29 cellular contexts compared by ENCODE assay signal in the genomic region with DNA sequence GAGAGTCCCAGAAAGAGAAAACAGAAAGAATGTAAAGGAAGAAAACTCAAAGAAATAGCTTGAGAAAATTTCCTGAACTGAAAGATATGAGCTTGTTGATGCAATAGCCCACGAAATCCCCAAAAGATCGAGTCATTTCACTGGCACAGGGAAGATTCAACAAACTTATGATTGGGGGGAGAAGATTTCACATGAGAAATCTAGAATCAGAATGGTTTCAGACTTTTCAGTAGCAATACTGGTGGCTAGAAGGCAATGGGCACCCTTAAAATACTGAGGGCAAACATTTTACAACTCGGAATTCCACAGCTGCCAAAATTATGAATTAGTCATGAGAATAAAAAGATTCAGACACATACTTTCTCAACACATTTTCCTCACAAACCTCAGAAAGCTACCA. TPM values are rescaled to one million over a fixed set of nuclear protein-coding genes. Genes with fewer than 3 reads are reported as not detected.
DNase-seq lines count a peak whose midpoint lies in the region; ATAC-seq and TF ChIP-seq lines count a peak whose summit lies in the region.
"Had no signal": no experiment of that assay in that cellular context is flagged by ENCODE, and none has a peak within 500 bp of the region (broad histone marks: within the 10 kb centered on the region; RNA-seq: fewer than 3 reads in every experiment).

No MANE protein-coding gene starts in this region.

- peak overlapping the region; percentile 78 for H3K27ac Mint-ChIP-seq in Calu3 (ENCODE audit: unreplicated experiment)
- no peak overlapping the region for H3K27ac Mint-ChIP-seq in stimulated activated naive CD8-positive, alpha-beta T cell treated with anti-CD3 and anti-CD28 coated beads, Interleukin-15, amount 100 ng/mL, for 72 hours
- H3K27ac Mint-ChIP-seq: GM23338 had no signal

- H3K27ac ChIP-seq in mesenchymal stem cell (ENCODE audit: low read length, poor library complexity, severe bottlenecking) (no peak overlapping the region), gastrocnemius medialis (no peak overlapping the region)
- H3K27ac ChIP-seq: colonic mucosa, HL-60, SJSA1, stomach, tibial artery had no signal

- peaks cover 6% of the 10 kb centered on the region for H3K36me3 Mint-ChIP-seq in Calu3 (ENCODE audit: insufficient read depth, unreplicated experiment)
- H3K36me3 Mint-ChIP-seq: naive thymus-derived CD8-positive, alpha-beta T cell had no signal

- no peak for TF ChIP-seq POLR2A in gastrocnemius medialis (IDR thresholded peaks at IDR 0.05)

- no peak overlapping the region for H3K18ac ChIP-seq in mesenchymal stem cell (ENCODE audit: low read depth in 1 of 2, low read length in 2 of 2)

- no peak overlapping the region for H2BK12ac ChIP-seq in mesenchymal stem cell (ENCODE audit: low read length in 2 of 2)

- DNase-seq in Calu3, result no peak
- peak; percentile 73 for DNase-seq in NCI-H226
- DNase-seq in choroid plexus epithelial cell (ENCODE audit: low read depth), result peak; percentile 60
- DNase-seq in mesenchymal stem cell, result no peak
- no peak for DNase-seq in stimulated activated naive CD8-positive, alpha-beta T cell treated with anti-CD3 and anti-CD28 coated beads, Interleukin-15, amount 100 ng/mL, for 72 hours
- DNase-seq in HK-2 (ENCODE audit: unreplicated experiment), result no peak
- DNase-seq in gastrocnemius medialis, result no peak
- DNase-seq: ACHN; activated CD4-positive, alpha-beta T cell treated with anti-CD3 and anti-CD28 coated beads, Interleukin-2, amount 50 U/mL, for 1 hour; activated T-cell treated with anti-CD3 and anti-CD28 coated beads, Interleukin-2, amount 50 U/mL, for 48 hours; colonic mucosa; DMS79; effector memory CD4-positive, alpha-beta T cell; erythroblast; left ventricle myocardium superior; naive thymus-derived CD8-positive, alpha-beta T cell; NCI-H1048; NCI-H1930; NCI-H526 treated with DMSO at 0.1 percent for 48 hours; occipital lobe; small intestine; stimulated activated CD4-positive, alpha-beta T cell treated with anti-CD3 and anti-CD28 coated beads, Interleukin-1b, Interleukin-23, amount 100 ng/mL, for 48 hours; stimulated activated CD8-positive, alpha-beta memory T cell treated with anti-CD3 and anti-CD28 coated beads, Interleukin-4, amount 100 ng/mL, for 48 hours; stomach; tibial artery had no signal

- BruUV-seq in Calu3 (replicated peaks; lab: Mats Ljungman, UMichigan), result no TSS peak

- 75% methylated on average over 2 of the region's 3 CpGs for WGBS in mesenchymal stem cell

- H3K4me1 Mint-ChIP-seq in Calu3 (ENCODE audit: low read depth, unreplicated experiment), result peaks cover 78% of the 10 kb centered on the region
- H3K4me1 Mint-ChIP-seq in stimulated activated naive CD8-positive, alpha-beta T cell treated with anti-CD3 and anti-CD28 coated beads, Interleukin-15, amount 100 ng/mL, for 72 hours, result peaks cover 20% of the 10 kb centered on the region
- H3K4me1 Mint-ChIP-seq: GM23338; naive thymus-derived CD8-positive, alpha-beta T cell had no signal

- no peaks in the 10 kb centered on the region for H3K36me3 ChIP-seq in mesenchymal stem cell (ENCODE audit: control insufficient read depth in 1 of 2, insufficient read depth in 2 of 2, low read depth in 1 of 2, low read length in 2 of 2)
- H3K36me3 ChIP-seq in gastrocnemius medialis, result no peaks in the 10 kb centered on the region
- H3K36me3 ChIP-seq: colonic mucosa, SJSA1, stomach, tibial artery had no signal

- no peak overlapping the region for H2AK5ac ChIP-seq in mesenchymal stem cell (ENCODE audit: low read length, severe bottlenecking)

- peaks cover 3% of the 10 kb centered on the region for H3K9me3 Mint-ChIP-seq in Calu3 (ENCODE audit: low read depth, unreplicated experiment)
- no peaks in the 10 kb centered on the region for H3K9me3 Mint-ChIP-seq in stimulated activated naive CD8-positive, alpha-beta T cell treated with anti-CD3 and anti-CD28 coated beads, Interleukin-15, amount 100 ng/mL, for 72 hours
- H3K9me3 Mint-ChIP-seq: GM23338; naive thymus-derived CD8-positive, alpha-beta T cell had no signal

- H2BK15ac ChIP-seq in mesenchymal stem cell (ENCODE audit: low read depth, poor library complexity, severe bottlenecking), result no peak overlapping the region

- H3K4me2 ChIP-seq in mesenchymal stem cell (ENCODE audit: low read length, poor library complexity, severe bottlenecking), result no peak overlapping the region
- H3K4me2 ChIP-seq: GM23338 had no signal

- H3K9me3 ChIP-seq in mesenchymal stem cell (ENCODE audit: control insufficient read depth, low read length) (peaks cover 9% of the 10 kb centered on the region), gastrocnemius medialis (no peaks in the 10 kb centered on the region)
- H3K9me3 ChIP-seq: colonic mucosa, tibial artery had no signal

- H4K8ac ChIP-seq in mesenchymal stem cell (ENCODE audit: low read length), result no peak overlapping the region

- no peak overlapping the region for H4K91ac ChIP-seq in mesenchymal stem cell (ENCODE audit: low read length)

- H3K27me3 ChIP-seq in mesenchymal stem cell (ENCODE audit: control insufficient read depth in 1 of 2, insufficient read depth in 1 of 2, low read length in 2 of 2), result no peaks in the 10 kb centered on the region
- H3K27me3 ChIP-seq in gastrocnemius medialis, result no peaks in the 10 kb centered on the region
- H3K27me3 ChIP-seq: colonic mucosa, SJSA1 had no signal

- H3K14ac ChIP-seq in mesenchymal stem cell (ENCODE audit: low read length in 2 of 2), result no peak overlapping the region

- ATAC-seq in GM18867 (IDR thresholded peaks at IDR 0.05; ENCODE audit: unreplicated experiment) (no peak), gastrocnemius medialis (no peak)
- ATAC-seq in stimulated activated naive CD8-positive, alpha-beta T cell treated with anti-CD3 and anti-CD28 coated beads, Interleukin-15, amount 100 ng/mL, for 72 hours, result no peak
- ATAC-seq: GM23338; left ventricle myocardium superior; naive thymus-derived CD8-positive, alpha-beta T cell had no signal

- no peak overlapping the region for H3K4me3 ChIP-seq in choroid plexus epithelial cell (ENCODE audit: low read depth, low read length)
- no peak overlapping the region for H3K4me3 ChIP-seq in mesenchymal stem cell (ENCODE audit: insufficient read depth in 1 of 2, low read depth in 1 of 2, low read length in 2 of 2)
- H3K4me3 ChIP-seq in gastrocnemius medialis, result no peak overlapping the region
- H3K4me3 ChIP-seq: colonic mucosa, GM23338, SJSA1, stomach, tibial artery had no signal

- in situ Hi-C loops in gastrocnemius medialis (cut with MboI; ENCODE audit: low sequenced_read_pairs in 4 of 4), result no loop called here

- H3K4me1 ChIP-seq in mesenchymal stem cell (ENCODE audit: control insufficient read depth, insufficient read depth, low read depth, low read length), result peaks cover 11% of the 10 kb centered on the region
- H3K4me1 ChIP-seq in gastrocnemius medialis, result no peaks in the 10 kb centered on the region
- H3K4me1 ChIP-seq: colonic mucosa had no signal

- H3K4ac ChIP-seq in mesenchymal stem cell (ENCODE audit: low read depth in 1 of 2, low read length in 2 of 2), result no peak overlapping the region

- no peak overlapping the region for H2AFZ ChIP-seq in mesenchymal stem cell (ENCODE audit: low read depth, low read length)
- H2AFZ ChIP-seq: GM23338 had no signal

- TF ChIP-seq CTCF in Calu3 (IDR thresholded peaks at IDR 0.05; ENCODE audit: unreplicated experiment) (no peak), choroid plexus epithelial cell (conservative IDR thresholded peaks at IDR 0.05; ENCODE audit: low read depth, low read length) (no peak), gastrocnemius medialis (IDR thresholded peaks at IDR 0.05 in 4 of 5, conservative IDR thresholded peaks at IDR 0.05 in 1 of 5) (no peak)

- intact Hi-C loops in Calu3 (cut with micrococcal nuclease; ENCODE audit: unreplicated experiment) (no loop called here), gastrocnemius medialis (cut with DNase I; ENCODE audit: low total_unique reads) (loop anchor here (5.0 kb wide), 1 partner anchor 103 kb away; no protein-coding TSS in a partner anchor)

- no peaks in the 10 kb centered on the region for H3K27me3 Mint-ChIP-seq in Calu3 (ENCODE audit: unreplicated experiment)
- peaks cover 66% of the 10 kb centered on the region for H3K27me3 Mint-ChIP-seq in stimulated activated naive CD8-positive, alpha-beta T cell treated with anti-CD3 and anti-CD28 coated beads, Interleukin-15, amount 100 ng/mL, for 72 hours

- no peaks in the 10 kb centered on the region for H3K79me1 ChIP-seq in mesenchymal stem cell (replicated peaks; ENCODE audit: low read length, poor library complexity, severe bottlenecking)

- no peak overlapping the region for H3K23ac ChIP-seq in mesenchymal stem cell (ENCODE audit: low read length in 2 of 2)

- H3K9ac ChIP-seq in mesenchymal stem cell (ENCODE audit: low read length), result peak overlapping the region; percentile 47

- no peak overlapping the region for H3K4me3 Mint-ChIP-seq in Calu3 (ENCODE audit: low read depth, unreplicated experiment)
- H3K4me3 Mint-ChIP-seq in stimulated activated naive CD8-positive, alpha-beta T cell treated with anti-CD3 and anti-CD28 coated beads, Interleukin-15, amount 100 ng/mL, for 72 hours, result no peak overlapping the region
- H3K4me3 Mint-ChIP-seq: GM23338; naive thymus-derived CD8-positive, alpha-beta T cell had no signal

- no peak overlapping the region for H2BK120ac ChIP-seq in mesenchymal stem cell (ENCODE audit: low read depth, low read length)

- CTCF ChIA-PET in Calu3 (lab: Charles Lee), result no interaction called here

- no peak overlapping the region for H2BK5ac ChIP-seq in mesenchymal stem cell (ENCODE audit: low read depth, low read length, poor library complexity, severe bottlenecking)

RNA-seq across cellular contexts. Expression of a gene that starts 8.9 kb away (rescaled TPM):
- total RNA-seq in Calu3 (2022) (2,370 and 2,828 TPM in 2 replicates), gastrocnemius medialis (1 to 10 TPM in 3 of 4 donors, under 1 TPM in 1; 0.39 to 4.4 (median 1.2) TPM)
- 5.1 TPM for polyA plus RNA-seq in mesenchymal stem cell (2013, experiment 1 of 2)
- 5.7 TPM for polyA plus RNA-seq in mesenchymal stem cell (2013, experiment 2 of 2)
- total RNA-seq: naive thymus-derived CD8-positive, alpha-beta T cell; occipital lobe had no signal
- polyA plus RNA-seq: naive thymus-derived CD8-positive, alpha-beta T cell had no signal

RNA-seq across cellular contexts. Expression of a gene that starts 32.3 kb away (rescaled TPM):
- total RNA-seq in Calu3 (2022) (32.7 and 45.5 TPM in 2 replicates), gastrocnemius medialis (under 1 TPM in 2 of 4 donors, not detected in 2; 0.13 to 0.26 TPM)
- polyA plus RNA-seq in mesenchymal stem cell (2013, experiment 1 of 2), result 0.72 TPM
- 0.84 TPM for polyA plus RNA-seq in mesenchymal stem cell (2013, experiment 2 of 2)
- total RNA-seq: GM23338; left ventricle myocardium superior; naive thymus-derived CD8-positive, alpha-beta T cell; occipital lobe had no signal
- polyA plus RNA-seq: GM23338; naive thymus-derived CD8-positive, alpha-beta T cell had no signal

RNA-seq across cellular contexts. Expression of a gene that starts 50.3 kb away (rescaled TPM):
- 2.6 and 3.6 TPM in 2 replicates for total RNA-seq in Calu3 (2022)
- polyA plus RNA-seq in mesenchymal stem cell (2013, experiment 1 of 2), result 0.01 TPM
- polyA plus RNA-seq in mesenchymal stem cell (2013, experiment 2 of 2), result not detected
- total RNA-seq in gastrocnemius medialis, result under 1 TPM in 1 of 4 donors, not detected in 3; 0.24 TPM
- total RNA-seq: GM23338; left ventricle myocardium superior; naive thymus-derived CD8-positive, alpha-beta T cell; stomach had no signal
- polyA plus RNA-seq: naive thymus-derived CD8-positive, alpha-beta T cell; stomach had no signal

Comparison
In these comparisons a context has a peak if more than half of its experiments do, and no peak if none do; other contexts are left out.
1. DNase-seq: peak in NCI-H226 (single experiment) and choroid plexus epithelial cell (single experiment); none in Calu3 (single experiment), mesenchymal stem cell (single experiment), stimulated activated naive CD8-positive, alpha-beta T cell treated with anti-CD3 and anti-CD28 coated beads, Interleukin-15, amount 100 ng/mL, for 72 hours (0 of 2), HK-2 (single experiment) and gastrocnemius medialis (0 of 2).
2. RNA of a gene that starts 8.9 kb away (total RNA-seq): 2,370 to 2,828 TPM in Calu3; 0.39 to 4.4 TPM in gastrocnemius medialis; every median in the first group is over 100 times any median in the second.
3. RNA of a gene that starts 32.3 kb away (total RNA-seq): 32.7 to 45.5 TPM in Calu3; 0.13 to 0.26 TPM in gastrocnemius medialis; every median in the first group is over 10 times any median in the second.